8 cellular contexts compared by ENCODE assay signal in genomic region chr9:136587145-136587943, GRCh38. TPM values are rescaled to one million over a fixed set of nuclear protein-coding genes. Genes with fewer than 3 reads are reported as not detected.
DNase-seq lines count a peak whose midpoint lies in the region; ATAC-seq, FAIRE-seq and TF ChIP-seq lines count a peak whose summit lies in the region.

No MANE protein-coding gene starts in this region.

- no peaks in the 10 kb centered on the region for H3K9me3 ChIP-seq in endothelial cell of umbilical vein (replicated peaks; ENCODE audit: control insufficient read depth, insufficient read depth, low read length)

- intact Hi-C loops in endothelial cell of umbilical vein (cut with micrococcal nuclease): no loop called here

- no peaks in the 10 kb centered on the region for H3K9me1 ChIP-seq in endothelial cell of umbilical vein (replicated peaks; ENCODE audit: control insufficient read depth, extremely low read depth, insufficient read depth, low read length)

- dilution Hi-C loops in endothelial cell of umbilical vein (cut with MboI; ENCODE audit: extremely low pct_ligation_motif_present, low sequenced_read_pairs): no loop called here

- H2AFZ ChIP-seq in endothelial cell of umbilical vein (ENCODE audit: low read depth, low read length): peak overlapping the region; percentile 3

- TF ChIP-seq POLR2A in endothelial cell of umbilical vein (IDR thresholded peaks at IDR 0.05; ENCODE audit: low read depth, low read length): no peak

- no peak overlapping the region for H3K27ac ChIP-seq in endothelial cell of umbilical vein (ENCODE audit: insufficient read depth, low read depth, low read length)

- H3K4me3 ChIP-seq in AG10803 (ENCODE audit: low read length) (peak overlapping the region; percentile 17), endothelial cell of umbilical vein (replicated peaks in 1 of 3; ENCODE audit: insufficient read depth in 1 of 3, low read depth in 1 of 3, low read length in 3 of 3) (no peak overlapping the region)

- peaks cover 14% of the 10 kb centered on the region for H3K4me1 ChIP-seq in endothelial cell of umbilical vein (ENCODE audit: control insufficient read depth, extremely low read depth, insufficient read depth, low read length)

- no peaks in the 10 kb centered on the region for H4K20me1 ChIP-seq in endothelial cell of umbilical vein (replicated peaks; ENCODE audit: control insufficient read depth, extremely low read depth, insufficient read depth, low read length)

- H3K4me2 ChIP-seq in endothelial cell of umbilical vein (ENCODE audit: insufficient read depth, low read length): no peak overlapping the region

- FAIRE-seq in endothelial cell of umbilical vein (lab: Jason Lieb, UNC): no peak

- no peak overlapping the region for H3K9ac ChIP-seq in endothelial cell of umbilical vein (replicated peaks; ENCODE audit: extremely low read depth, insufficient read depth, low read length)

- DNase-seq in AG10803 (ENCODE audit: low read depth) (peak; percentile 51), MV-4-11 (lab: John Stamatoyannopoulos, UW) (peak; percentile 94), endothelial cell of umbilical vein (ENCODE audit: low read depth, low spot score) (peak; percentile 44), mucosa of gallbladder (ENCODE audit: low spot score) (peak; percentile 60), NCI-H748 treated with DMSO at 0.1 percent for 48 hours (lab: John Stamatoyannopoulos, UW) (no peak), cerebellum (ENCODE audit: low spot score) (no peak)
- no peak for DNase-seq in activated CD4-positive, CD25-positive, alpha-beta regulatory T cell (lab: John Stamatoyannopoulos, UW)

- no peaks in the 10 kb centered on the region for H3K27me3 ChIP-seq in endothelial cell of umbilical vein (ENCODE audit: control insufficient read depth in 2 of 2, insufficient read depth in 2 of 2, low read length in 2 of 2)

- H3K36me3 ChIP-seq in endothelial cell of umbilical vein (ENCODE audit: control insufficient read depth in 2 of 2, extremely low read depth in 1 of 2, insufficient read depth in 2 of 2, low read length in 2 of 2): no peaks in the 10 kb centered on the region

- no TSS peak for BruUV-seq in endothelial cell of umbilical vein (replicated peaks; lab: Mats Ljungman, UMichigan)

- H3K79me2 ChIP-seq in endothelial cell of umbilical vein (ENCODE audit: control insufficient read depth, insufficient read depth, low read length): no peaks in the 10 kb centered on the region

- TF ChIP-seq CTCF in AG10803 (conservative IDR thresholded peaks at IDR 0.05; ENCODE audit: low read length): no peak
- no peak for TF ChIP-seq CTCF in endothelial cell of umbilical vein (IDR thresholded peaks at IDR 0.05; ENCODE audit: extremely low read depth in 1 of 2, insufficient read depth in 1 of 2, low read depth in 1 of 2, low read length in 2 of 2)

- CTCF ChIA-PET in endothelial cell of umbilical vein (lab: Charles Lee): interaction anchor here (1.0 to 1.2 kb wide), 2 partner anchors 19 to 41 kb away, joined by 4 read pairs; no protein-coding TSS in a partner anchor

- no peak for ATAC-seq in HG03280 (IDR thresholded peaks at IDR 0.05; ENCODE audit: unreplicated experiment)

- POLR2A ChIA-PET in endothelial cell of umbilical vein (lab: Charles Lee): no interaction called here

TF ChIP-seq in endothelial cell of umbilical vein, 7 proteins besides CTCF, POLR2A, EP300 and RAD21:
- TF ChIP-seq, protein P1, sequence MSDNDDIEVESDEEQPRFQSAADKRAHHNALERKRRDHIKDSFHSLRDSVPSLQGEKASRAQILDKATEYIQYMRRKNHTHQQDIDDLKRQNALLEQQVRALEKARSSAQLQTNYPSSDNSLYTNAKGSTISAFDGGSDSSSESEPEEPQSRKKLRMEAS (IDR thresholded peaks at IDR 0.05; ENCODE audit: insufficient read depth, insufficient read length): no peak
- TF ChIP-seq GATA2 (IDR thresholded peaks at IDR 0.05; ENCODE audit: insufficient read depth, insufficient read length, low read depth, low read length) (no peak), MYC (IDR thresholded peaks at IDR 0.05; ENCODE audit: low read depth, low read length) (no peak)

RNA-seq across cellular contexts. Expression of gene NOTCH1, which starts 41.5 kb away (rescaled TPM):
- total RNA-seq in endothelial cell of umbilical vein (153 and 161 TPM in 2 replicates), mucosa of gallbladder (51.6 TPM), cerebellum (35.2 TPM)
- polyA plus RNA-seq in endothelial cell of umbilical vein: 27.0 and 31.7 TPM in 2 replicates
- 22.4 and 26.2 TPM in 2 replicates for polyA plus RNA-seq in endothelial cell of umbilical vein (2011; cell fraction: cytosol; rRNA removed)
- polyA plus RNA-seq in endothelial cell of umbilical vein (2011; cell fraction: nucleus; rRNA removed): 75.3 and 84.8 TPM in 2 replicates
- 33.7 and 50.3 TPM in 2 replicates for polyA plus RNA-seq in endothelial cell of umbilical vein (2012)
- 52.5 and 73.2 TPM in 2 replicates for polyA minus RNA-seq in endothelial cell of umbilical vein
- polyA minus RNA-seq in endothelial cell of umbilical vein (2011; cell fraction: cytosol; rRNA and poly(A)+ RNA removed): 13.9 TPM
- polyA minus RNA-seq in endothelial cell of umbilical vein (2011; cell fraction: nucleus; rRNA and poly(A)+ RNA removed): 49.7 and 95.4 TPM in 2 replicates

Comparison
In these comparisons a context has a peak if more than half of its experiments do, and no peak if none do; other contexts are left out.
1. DNase-seq: peak in AG10803 (single experiment), MV-4-11 (single experiment), endothelial cell of umbilical vein (single experiment) and mucosa of gallbladder (single experiment); none in NCI-H748 treated with DMSO at 0.1 percent for 48 hours (single experiment), cerebellum (single experiment) and activated CD4-positive, CD25-positive, alpha-beta regulatory T cell (0 of 4).